Comparison of ENCODE assay signal across 17 cellular contexts in the genomic region with DNA sequence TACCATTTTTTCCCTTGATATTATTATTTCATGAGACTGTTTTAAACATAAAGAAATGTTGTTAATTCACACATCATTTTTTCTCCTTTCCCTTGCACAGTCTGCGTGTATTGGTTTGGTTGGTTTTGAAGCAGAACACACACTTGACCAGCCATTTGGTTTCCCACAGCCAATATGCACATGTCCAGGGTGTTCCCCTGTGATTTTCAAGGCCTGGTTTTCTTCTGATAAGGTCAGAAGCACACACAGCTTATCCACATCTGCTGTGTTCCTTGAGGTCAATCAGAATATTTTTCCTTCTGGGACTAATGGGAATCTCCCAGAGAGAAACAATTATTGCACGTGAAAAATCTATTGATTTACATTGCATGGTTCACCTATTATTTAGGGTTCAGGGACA.
A peak's percentile ranks its signal among the peaks of the same experiment; 100 is the strongest.
DNase-seq lines count a peak whose midpoint lies in the region; ATAC-seq and TF ChIP-seq lines count a peak whose summit lies in the region.
"Had no signal": no experiment of that assay in that cellular context is flagged by ENCODE, and none has a peak within 500 bp of the region (broad histone marks: within the 10 kb centered on the region; RNA-seq: fewer than 3 reads in every experiment).

No MANE protein-coding gene starts in this region.

- peak overlapping the region; percentile 35 for H3K4me3 Mint-ChIP-seq in glutamatergic neuron (ENCODE audit: unreplicated experiment)
- H3K4me3 Mint-ChIP-seq: B cell; CD8-positive, alpha-beta T cell had no signal

- peak overlapping the region; percentile 27 to 55 (median 43) for H3K27ac ChIP-seq in body of pancreas
- H3K27ac ChIP-seq: BLaER1, C4-2B, GM23248 had no signal

- intact Hi-C loops in body of pancreas (cut with DNase I), result no loop called here

- ATAC-seq in body of pancreas (peak; percentile 83), GM19023 (IDR thresholded peaks at IDR 0.05; ENCODE audit: unreplicated experiment) (no peak)
- ATAC-seq: CD8-positive, alpha-beta T cell had no signal

- H3K9me3 Mint-ChIP-seq in glutamatergic neuron (ENCODE audit: unreplicated experiment), result peaks cover 1% of the 10 kb centered on the region
- H3K9me3 Mint-ChIP-seq: CD8-positive, alpha-beta T cell had no signal

- DNase-seq in NCI-H69 (lab: John Stamatoyannopoulos, UW) (peak; percentile 15), body of pancreas (peak in 3 of 4 donors; percentile 38 to 62 (median 55)), glutamatergic neuron (no peak), 8988T (no peak)
- DNase-seq in effector CD8-positive, alpha-beta T cell (lab: John Stamatoyannopoulos, UW), result no peak
- DNase-seq: Caco-2; CD4-positive, CD25-positive, alpha-beta regulatory T cell; CD8-positive, alpha-beta T cell; DMS153; DND-41; GM23248; H7; HCEC 1CT had no signal

- no peaks in the 10 kb centered on the region for H3K27me3 ChIP-seq in body of pancreas
- H3K27me3 ChIP-seq: BLaER1 had no signal

- peak overlapping the region; percentile 93 for H3K27ac Mint-ChIP-seq in glutamatergic neuron (ENCODE audit: unreplicated experiment)
- H3K27ac Mint-ChIP-seq: B cell; CD4-positive, CD25-positive, alpha-beta regulatory T cell; CD8-positive, alpha-beta T cell had no signal

- H3K4me1 Mint-ChIP-seq in glutamatergic neuron (ENCODE audit: low read depth, unreplicated experiment), result peaks cover 53% of the 10 kb centered on the region
- H3K4me1 Mint-ChIP-seq: B cell; CD4-positive, CD25-positive, alpha-beta regulatory T cell had no signal

- H3K4me1 ChIP-seq in body of pancreas, result peaks cover 40% of the 10 kb centered on the region
- H3K4me1 ChIP-seq: BLaER1, Caco-2 had no signal

- H3K36me3 Mint-ChIP-seq in glutamatergic neuron (ENCODE audit: unreplicated experiment), result no peaks in the 10 kb centered on the region
- H3K36me3 Mint-ChIP-seq: CD4-positive, CD25-positive, alpha-beta regulatory T cell; CD8-positive, alpha-beta T cell had no signal

- H3K9me3 ChIP-seq in body of pancreas, result no peaks in the 10 kb centered on the region
- H3K9me3 ChIP-seq: BLaER1, Caco-2 had no signal

- no peaks in the 10 kb centered on the region for H3K36me3 ChIP-seq in body of pancreas (replicated peaks in 1 of 2; ENCODE audit: insufficient read depth in 1 of 2, low read depth in 2 of 2)
- H3K36me3 ChIP-seq: BLaER1 had no signal

- no peak for TF ChIP-seq POLR2A in body of pancreas (IDR thresholded peaks at IDR 0.05)

- H3K4me3 ChIP-seq in body of pancreas, result no peak overlapping the region
- H3K4me3 ChIP-seq: BLaER1, GM23248 had no signal

- H3K27me3 Mint-ChIP-seq in glutamatergic neuron (ENCODE audit: unreplicated experiment), result peaks cover 3% of the 10 kb centered on the region
- H3K27me3 Mint-ChIP-seq: B cell; CD4-positive, CD25-positive, alpha-beta regulatory T cell had no signal

- TF ChIP-seq CTCF in body of pancreas (IDR thresholded peaks at IDR 0.05) (peak in 1 of 7 experiments; percentile 3), glutamatergic neuron (IDR thresholded peaks at IDR 0.05; ENCODE audit: partially characterized antibody, unreplicated experiment) (no peak)

- 17 to 29% methylated on average over 2 of the region's 2 CpGs for WGBS in body of pancreas, 2 donors

Comparison
In these comparisons a context has a peak if more than half of its experiments do, and no peak if none do; other contexts are left out.
1. DNase-seq: peak in NCI-H69 (single experiment) and body of pancreas (3 of 4); none in glutamatergic neuron (single experiment), effector CD8-positive, alpha-beta T cell (single experiment) and 8988T (single experiment).